Comparison of ENCODE assay signal across 17 cellular contexts in genomic region chr9:4804531-4805016, GRCh38. TPM values are rescaled to one million over a fixed set of nuclear protein-coding genes. Genes with fewer than 3 reads are reported as not detected.
DNase-seq lines count a peak whose midpoint lies in the region; ATAC-seq, FAIRE-seq and TF ChIP-seq lines count a peak whose summit lies in the region.
"Had no signal": no experiment of that assay in that cellular context is flagged by ENCODE, and none has a peak within 500 bp of the region (broad histone marks: within the 10 kb centered on the region; RNA-seq: fewer than 3 reads in every experiment).

No MANE protein-coding gene starts in this region.

- H3K4me3 ChIP-seq in IMR-90 (ENCODE audit: insufficient read depth, low read depth, low read length) = no peak overlapping the region
- no peak overlapping the region for H3K4me3 ChIP-seq in K562
- no peak overlapping the region for H3K4me3 ChIP-seq in neuronal stem cell (ENCODE audit: low read length in 2 of 2)
- H3K4me3 ChIP-seq in skeletal muscle tissue (ENCODE audit: low read length in 3 of 3) = peak overlapping the region in 2 of 3 donors; percentile 50 to 63
- H3K4me3 ChIP-seq in tibial nerve = no peak overlapping the region
- H3K4me3 ChIP-seq: A549, GM23248 had no signal

- H3K9me3 ChIP-seq in IMR-90 (ENCODE audit: control insufficient read depth, insufficient read depth, low read length) = peaks cover 3% of the 10 kb centered on the region; the same call in 1 of the 2 replicates
- H3K9me3 ChIP-seq in K562 (replicated peaks; ENCODE audit: control insufficient read depth, insufficient read depth, low read depth, low read length) = peaks cover 12% of the 10 kb centered on the region
- H3K9me3 ChIP-seq in neuronal stem cell (replicated peaks in 1 of 2; ENCODE audit: control insufficient read depth in 2 of 2, insufficient read depth in 1 of 2, low read depth in 1 of 2, low read length in 2 of 2) = peaks cover 3 to 7% of the 10 kb centered on the region in 2 donors
- no peaks in the 10 kb centered on the region for H3K9me3 ChIP-seq in skeletal muscle tissue (ENCODE audit: control insufficient read depth in 3 of 3, low read length in 3 of 3)
- H3K9me3 ChIP-seq in tibial nerve = peaks cover 0 to 17% (median 4%) of the 10 kb centered on the region in 4 donors
- H3K9me3 ChIP-seq: BE2C had no signal

- H3K27me3 ChIP-seq in IMR-90 (ENCODE audit: control insufficient read depth, insufficient read depth, low read length) (no peaks in the 10 kb centered on the region), K562 (ENCODE audit: control insufficient read depth in 2 of 2, insufficient read depth in 2 of 2, low read length in 2 of 2) (no peaks in the 10 kb centered on the region), neuronal stem cell (ENCODE audit: control insufficient read depth in 3 of 3, insufficient read depth in 3 of 3, low read depth in 1 of 3, low read length in 3 of 3) (no peaks in the 10 kb centered on the region), skeletal muscle tissue (ENCODE audit: control insufficient read depth in 3 of 3, insufficient read depth in 3 of 3, low read length in 3 of 3) (no peaks in the 10 kb centered on the region), tibial nerve (no peaks in the 10 kb centered on the region)
- H3K27me3 ChIP-seq: BE2C had no signal

- H2BK5ac ChIP-seq in IMR-90 (ENCODE audit: low read depth, low read length, poor library complexity, severe bottlenecking) = no peak overlapping the region
- H2BK5ac ChIP-seq in neuronal stem cell (ENCODE audit: low read length) = peak overlapping the region; percentile 39

- H3K56ac ChIP-seq in IMR-90 (ENCODE audit: extremely low read depth, insufficient read depth, low read length) = no peak overlapping the region

- H3K9me1 ChIP-seq in IMR-90 (ENCODE audit: insufficient read depth, low read length) (peaks cover 9% of the 10 kb centered on the region), K562 (ENCODE audit: control insufficient read depth, insufficient read depth, low read length) (no peaks in the 10 kb centered on the region)

- POLR2A ChIA-PET in IMR-90 (lab: Charles Lee; ENCODE audit: unreplicated experiment) (no interaction called here), K562 (lab: Yijun Ruan, JAX) (no interaction called here)

- WGBS in IMR-90 (ENCODE audit: extremely low coverage in 2 of 2, insufficient read length in 1 of 2), 2 experiments = 98% methylated on average over 14 of the region's 28 CpGs; no CpG with 5 or more reads in 1 of the 2 experiments
- WGBS in K562 (ENCODE audit: insufficient coverage, low coverage, missing lambda C conversion rate) = 95% methylated on average over 7 of the region's 28 CpGs
- WGBS in neuronal stem cell (ENCODE audit: extremely low coverage in 2 of 2, insufficient read length in 2 of 2, insufficient replicate concordance in 1 of 2), 2 donors = no CpG with 5 or more reads among the region's 28 CpGs
- WGBS in tibial nerve, 2 donors = 98% methylated on average over 24 of the region's 28 CpGs

- BruUV-seq in IMR-90 (replicated peaks; lab: Mats Ljungman, UMichigan) = no TSS peak
- BruUV-seq in K562 (replicated peaks; lab: Mats Ljungman, UMichigan) = no TSS peak

- peaks cover 100% of the 10 kb centered on the region for H3K79me2 ChIP-seq in K562 (ENCODE audit: control insufficient read depth, insufficient read depth, low read length)

- TF ChIP-seq POLR2A in IMR-90 (IDR thresholded peaks at IDR 0.05; ENCODE audit: low read depth, low read length) = no peak
- no peak for TF ChIP-seq POLR2A in K562 (conservative IDR thresholded peaks at IDR 0.05)
- TF ChIP-seq POLR2A in tibial nerve (IDR thresholded peaks at IDR 0.05) = no peak

- no peak overlapping the region for H3K14ac ChIP-seq in IMR-90 (replicated peaks; ENCODE audit: low read depth, low read length)
- peak overlapping the region; percentile 63 for H3K14ac ChIP-seq in neuronal stem cell (ENCODE audit: low read length)

- peak overlapping the region; percentile 65 for H2AK9ac ChIP-seq in IMR-90 (replicated peaks; ENCODE audit: low read depth, low read length, poor library complexity)

- dilution Hi-C loops in IMR-90 (cut with HindIII; ENCODE audit: low sequenced_read_pairs, unreplicated experiment) = no loop called here

- H3K36me3 ChIP-seq in IMR-90 (ENCODE audit: control insufficient read depth, insufficient read depth, low read length) (no peaks in the 10 kb centered on the region), K562 (ENCODE audit: control insufficient read depth, insufficient read depth, low read length) (peaks cover 40% of the 10 kb centered on the region; the same call in 2 of the 3 replicates), neuronal stem cell (replicated peaks in 1 of 2; ENCODE audit: control insufficient read depth in 2 of 2, insufficient read depth in 2 of 2, low read length in 2 of 2) (no peaks in the 10 kb centered on the region), skeletal muscle tissue (ENCODE audit: control insufficient read depth in 3 of 3, insufficient read depth in 3 of 3, low read length in 3 of 3) (peaks cover 0 to 3% (median 0%) of the 10 kb centered on the region in 3 donors), tibial nerve (peaks cover 0 to 6% (median 0%) of the 10 kb centered on the region in 3 donors)
- H3K36me3 ChIP-seq: BE2C had no signal

- H2AK5ac ChIP-seq in IMR-90 (ENCODE audit: low read depth, low read length) (no peak overlapping the region), neuronal stem cell (ENCODE audit: low read depth, low read length) (no peak overlapping the region)

- no peak for ATAC-seq in IMR-90 (ENCODE audit: low read depth)
- no peak for ATAC-seq in K562
- ATAC-seq in HG03342 (IDR thresholded peaks at IDR 0.05; ENCODE audit: unreplicated experiment) = no peak

- H3K23ac ChIP-seq in IMR-90 (ENCODE audit: low read depth, low read length) = no peak overlapping the region
- H3K23ac ChIP-seq in neuronal stem cell (ENCODE audit: low read depth, low read length, poor library complexity) = peak overlapping the region; percentile 55

- H3K9ac ChIP-seq in IMR-90 (ENCODE audit: low read depth, low read length) (no peak overlapping the region), K562 (ENCODE audit: insufficient read depth in 1 of 2, low read depth in 2 of 2, low read length in 2 of 2) (no peak overlapping the region), neuronal stem cell (ENCODE audit: low read depth, low read length, poor library complexity) (no peak overlapping the region), skeletal muscle tissue (ENCODE audit: low read depth in 1 of 3, low read length in 3 of 3) (peak overlapping the region in 2 of 3 donors; percentile 62 to 70)
- H3K9ac ChIP-seq: GM23248 had no signal

- H4K8ac ChIP-seq in IMR-90 (ENCODE audit: low read depth in 2 of 2, low read length in 2 of 2) (no peak overlapping the region), neuronal stem cell (ENCODE audit: low read depth, low read length) (no peak overlapping the region)

- CTCF ChIA-PET in IMR-90 (lab: Yijun Ruan, JAX) = interaction anchor here (1.0 to 1.2 kb wide), 2 partner anchors 9 to 24 kb away, joined by 3 read pairs; no protein-coding TSS in a partner anchor
- CTCF ChIA-PET in K562 (lab: Yijun Ruan, JAX; ENCODE audit: low intra/inter-chr PET ratio) = no interaction called here

- H3K4ac ChIP-seq in IMR-90 (ENCODE audit: low read depth, low read length) (no peak overlapping the region), neuronal stem cell (ENCODE audit: low read length) (no peak overlapping the region)

- no peak overlapping the region for H4K5ac ChIP-seq in IMR-90 (ENCODE audit: low read depth, low read length)

- in situ Hi-C loops in IMR-90 (cut with MboI; ENCODE audit: low sequenced_read_pairs) = no loop called here
- in situ Hi-C loops in K562 (cut with MboI) = no loop called here

- peak overlapping the region; percentile 22 for H2BK12ac ChIP-seq in neuronal stem cell (ENCODE audit: low read length)

- H3K4me1 ChIP-seq in IMR-90 (ENCODE audit: control insufficient read depth, insufficient read depth, low read length) = no peaks in the 10 kb centered on the region
- H3K4me1 ChIP-seq in K562 (replicated peaks in 1 of 2; ENCODE audit: control insufficient read depth in 2 of 2, insufficient read depth in 2 of 2, low read length in 2 of 2) = peaks cover 8 to 18% of the 10 kb centered on the region in 2 experiments; a peak in 4 of 5 replicates
- no peaks in the 10 kb centered on the region for H3K4me1 ChIP-seq in neuronal stem cell (ENCODE audit: control insufficient read depth in 2 of 2, insufficient read depth in 1 of 2, low read depth in 1 of 2, low read length in 2 of 2)
- H3K4me1 ChIP-seq in skeletal muscle tissue (ENCODE audit: control insufficient read depth in 3 of 3, insufficient read depth in 3 of 3, low read length in 3 of 3) = peaks cover 23 to 31% (median 26%) of the 10 kb centered on the region in 3 donors
- peaks cover 0 to 3% (median 0%) of the 10 kb centered on the region in 4 donors for H3K4me1 ChIP-seq in tibial nerve
- H3K4me1 ChIP-seq: A549, BE2C had no signal

- TF ChIP-seq EP300 in K562 (IDR thresholded peaks at IDR 0.05; ENCODE audit: low read length) = no peak
- no peak for TF ChIP-seq EP300 in tibial nerve (IDR thresholded peaks at IDR 0.05)

- H2AFZ ChIP-seq in IMR-90 (replicated peaks; ENCODE audit: low read length, poor library complexity) (no peak overlapping the region), K562 (ENCODE audit: low read depth, low read length) (no peak overlapping the region), neuronal stem cell (ENCODE audit: low read length) (no peak overlapping the region)
- H2AFZ ChIP-seq: GM23248 had no signal

- no peak overlapping the region for H3K27ac ChIP-seq in IMR-90 (ENCODE audit: insufficient read depth, low read length)
- H3K27ac ChIP-seq in K562 (ENCODE audit: extremely low read depth, low read depth, low read length) = no peak overlapping the region
- H3K27ac ChIP-seq in neuronal stem cell (replicated peaks; ENCODE audit: low read length) = no peak overlapping the region
- peak overlapping the region; percentile 58 for H3K27ac ChIP-seq in skeletal muscle tissue (ENCODE audit: low read depth, low read length)
- no peak overlapping the region for H3K27ac ChIP-seq in tibial nerve
- H3K27ac ChIP-seq: A549, GM23248, HL-60 had no signal

- no peak overlapping the region for H2BK120ac ChIP-seq in IMR-90 (ENCODE audit: low read depth, low read length)
- no peak overlapping the region for H2BK120ac ChIP-seq in neuronal stem cell (ENCODE audit: low read depth, low read length)

- H3K18ac ChIP-seq in IMR-90 (ENCODE audit: low read depth, low read length) = no peak overlapping the region
- no peak overlapping the region for H3K18ac ChIP-seq in neuronal stem cell (ENCODE audit: low read length)

- TF ChIP-seq CTCF in IMR-90 (conservative IDR thresholded peaks at IDR 0.05; ENCODE audit: low read depth, low read length) = no peak
- no peak for TF ChIP-seq CTCF in K562 (IDR thresholded peaks at IDR 0.05 in 2 of 3, conservative IDR thresholded peaks at IDR 0.05 in 1 of 3; ENCODE audit: insufficient read depth in 2 of 3, low read depth in 1 of 3, low read length in 3 of 3)
- TF ChIP-seq CTCF in tibial nerve (IDR thresholded peaks at IDR 0.05) = no peak

- no peak for FAIRE-seq in K562 (lab: Jason Lieb, UNC)
- FAIRE-seq: A549, GM12891 had no signal

- intact Hi-C loops in IMR-90 (cut with micrococcal nuclease) (no loop called here), K562 (cut with micrococcal nuclease) (no loop called here)

- H4K91ac ChIP-seq in IMR-90 (ENCODE audit: insufficient read depth, low read depth, low read length) (no peak overlapping the region), neuronal stem cell (ENCODE audit: low read depth, low read length, poor library complexity) (no peak overlapping the region)

- H4K20me1 ChIP-seq in IMR-90 (ENCODE audit: insufficient read depth, low read length) = peaks cover 3% of the 10 kb centered on the region
- H4K20me1 ChIP-seq in K562 (replicated peaks; ENCODE audit: control insufficient read depth, insufficient read depth, low read length) = no peaks in the 10 kb centered on the region

- H2BK15ac ChIP-seq in IMR-90 (ENCODE audit: low read depth, low read length) (no peak overlapping the region), neuronal stem cell (ENCODE audit: low read length) (no peak overlapping the region)

- TF ChIP-seq RAD21 in IMR-90 (IDR thresholded peaks at IDR 0.05; ENCODE audit: low read length) (no peak), K562 (CRISPR knock-in tag; conservative IDR thresholded peaks at IDR 0.05 in 1 of 2, IDR thresholded peaks at IDR 0.05 in 1 of 2) (no peak)

- DNase-seq in IMR-90 = no peak
- no peak for DNase-seq in K562 (ENCODE audit: extremely low read depth in 1 of 4, low spot score in 3 of 4)
- DNase-seq in neuronal stem cell (ENCODE audit: low spot score) = no peak
- DNase-seq in iPS-NIHi7 (ENCODE audit: extremely low spot score) = no peak
- DNase-seq in tibial nerve (ENCODE audit: low spot score in 2 of 2) = no peak
- DNase-seq in occipital lobe (lab: John Stamatoyannopoulos, UW) = no peak
- DNase-seq: BE2C; CD4-positive, alpha-beta memory T cell; DMS79; GM23248; HCEC 1CT; HFFc6 had no signal

- H3K79me1 ChIP-seq in IMR-90 (ENCODE audit: low read depth in 1 of 2, low read length in 2 of 2) (peaks cover 12 to 40% of the 10 kb centered on the region in 2 experiments), neuronal stem cell (ENCODE audit: low read depth, low read length) (peaks cover 10% of the 10 kb centered on the region)

- H2BK20ac ChIP-seq in IMR-90 (ENCODE audit: low read depth, low read length) = no peak overlapping the region

- no peak overlapping the region for H3K4me2 ChIP-seq in IMR-90 (ENCODE audit: low read depth, low read length)
- no peak overlapping the region for H3K4me2 ChIP-seq in K562 (ENCODE audit: insufficient read depth, low read length)
- no peak overlapping the region for H3K4me2 ChIP-seq in neuronal stem cell (ENCODE audit: insufficient read depth, low read length, poor library complexity, severe bottlenecking)
- H3K4me2 ChIP-seq: A549 had no signal

RNA-seq across cellular contexts. Expression of gene RCL1, which starts 11.8 kb away (rescaled TPM):
- 13.8 and 14.7 TPM in 2 replicates for total RNA-seq in IMR-90 (2012; rRNA removed)
- 11.4 and 12.3 TPM in 2 replicates for polyA plus RNA-seq in IMR-90 (2012; rRNA removed)
- 5.9 and 6.8 TPM in 2 replicates for polyA plus RNA-seq in IMR-90 (2012; cell fraction: cytosol; rRNA removed)
- 5.6 and 7.6 TPM in 2 replicates for polyA plus RNA-seq in IMR-90 (2012; cell fraction: nucleus; rRNA removed; ENCODE audit: low replicate concordance)
- total RNA-seq in K562 (2011; cell fraction: chromatin; rRNA removed; ENCODE audit: low replicate concordance) = 60.6 and 89.3 TPM in 2 replicates
- 32.9 and 33.2 TPM in 2 replicates for total RNA-seq in K562 (2011; cell fraction: nucleolus; rRNA removed)
- total RNA-seq in K562 (2011; cell fraction: nucleoplasm; rRNA removed) = 50.7 and 56.7 TPM in 2 replicates
- 47.4 and 53.9 TPM in 2 replicates for total RNA-seq in K562 (2014; rRNA removed)
- total RNA-seq in K562 (2014; rRNA removed; fragmentation: Illumina TruSeq; extraction: Trizol) = 35.7 and 37.7 TPM in 2 replicates
- 38.2 and 38.6 TPM in 2 replicates for total RNA-seq in K562 (2015; rRNA removed; fragmentation: Illumina TruSeq; extraction: Trizol)
- total RNA-seq in K562 (2021) = 46.4 and 47.5 TPM in 2 replicates
- polyA plus RNA-seq in K562 (2011; rRNA removed) = 24.0 and 40.9 TPM in 2 replicates
- 32.2 and 52.1 TPM in 2 replicates for polyA plus RNA-seq in K562 (2011; cell fraction: cytosol; rRNA removed)
- polyA plus RNA-seq in K562 (2011; cell fraction: nucleus; rRNA removed) = 45.1 and 54.2 TPM in 2 replicates
- polyA plus RNA-seq in K562 (2012) = 32.1 and 45.8 TPM in 2 replicates
- polyA plus RNA-seq in K562 (2014; fragmentation: Illumina TruSeq; extraction: Trizol) = 61.6 and 67.7 TPM in 2 replicates
- 10 to 100 TPM; 36.9 to 46.1 TPM for polyA plus RNA-seq in K562 (2014; fragmentation: Nextera tagmentation; extraction: Ambion mirVana)
- polyA plus RNA-seq in K562 (2014; rRNA removed) = 34.3 and 37.4 TPM in 2 replicates
- 37.0 and 57.9 TPM in 2 replicates for polyA minus RNA-seq in K562 (2011; rRNA and poly(A)+ RNA removed)
- 28.0 and 32.1 TPM in 2 replicates for polyA minus RNA-seq in K562 (2011; cell fraction: cytosol; rRNA and poly(A)+ RNA removed)
- polyA minus RNA-seq in K562 (2011; cell fraction: nucleus; rRNA and poly(A)+ RNA removed) = 52.6 and 116 TPM in 2 replicates
- 14.8 TPM for polyA plus RNA-seq in neuronal stem cell (2013, experiment 1 of 2)
- polyA plus RNA-seq in neuronal stem cell (2013, experiment 2 of 2) = 13.4 TPM
- total RNA-seq in skeletal muscle tissue = 33.9 TPM
- total RNA-seq in tibial nerve = 10 to 100 TPM; 54.8 to 85.3 (median 64.0) TPM
- 17.8 TPM for total RNA-seq in occipital lobe

Comparison
In these comparisons a context has a peak if more than half of its experiments do, and no peak if none do; other contexts are left out.
1. H3K4me3 ChIP-seq: peak in skeletal muscle tissue (2 of 3); none in IMR-90 (single experiment), K562 (single experiment), neuronal stem cell (0 of 2) and tibial nerve (0 of 4).
2. H3K9ac ChIP-seq: peak in skeletal muscle tissue (2 of 3); none in IMR-90 (single experiment), K562 (0 of 2) and neuronal stem cell (single experiment).